Comparison of ENCODE assay signal across 9 cellular contexts in the genomic region with DNA sequence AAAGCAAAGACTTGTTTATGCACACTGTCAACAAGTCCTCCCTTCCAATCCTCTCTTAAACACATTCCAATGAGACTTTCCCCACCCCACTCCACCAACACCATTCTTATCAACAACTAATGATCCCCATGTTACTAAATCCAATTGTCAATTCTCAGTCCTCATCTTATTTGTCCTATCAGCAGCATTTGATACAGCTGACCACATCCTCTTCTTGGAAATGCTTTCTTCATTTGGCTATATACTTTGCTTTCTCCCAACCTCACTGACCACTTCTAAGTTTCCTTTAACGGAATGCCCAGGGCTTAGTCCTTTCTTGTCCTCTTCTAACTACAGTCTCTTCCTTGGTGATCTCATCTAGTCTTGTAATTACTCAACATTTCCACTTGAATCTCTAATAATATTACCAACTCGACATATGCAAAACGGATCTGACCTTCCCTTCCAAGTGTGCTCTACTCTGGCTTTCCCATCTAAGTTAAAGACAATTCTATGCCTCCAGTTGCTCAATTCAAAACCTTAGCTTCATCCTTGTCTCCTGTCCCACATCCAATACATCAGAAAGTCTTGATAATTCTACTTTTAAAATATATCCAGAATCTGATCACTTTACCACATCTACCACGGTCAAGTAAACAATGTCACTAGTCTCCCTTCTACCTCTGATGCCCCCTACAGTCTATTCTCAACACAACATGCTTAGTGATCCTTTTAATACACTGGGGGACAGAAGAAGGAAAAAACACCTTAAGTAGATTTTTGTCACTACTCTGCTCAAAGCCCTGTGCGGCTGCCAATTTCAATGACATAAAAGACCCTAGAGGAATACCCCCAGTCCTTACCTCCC. TPM values are rescaled to one million over a fixed set of nuclear protein-coding genes. Genes with fewer than 3 reads are reported as not detected.
DNase-seq lines count a peak whose midpoint lies in the region; ATAC-seq and TF ChIP-seq lines count a peak whose summit lies in the region.
"Had no signal": no experiment of that assay in that cellular context is flagged by ENCODE, and none has a peak within 500 bp of the region (broad histone marks: within the 10 kb centered on the region; RNA-seq: fewer than 3 reads in every experiment).

No MANE protein-coding gene starts in this region.

- H3K4me3 ChIP-seq in dorsolateral prefrontal cortex: no peak overlapping the region

- intact Hi-C loops in dorsolateral prefrontal cortex (cut with DNase I): no loop called here

- peak; percentile 38 for TF ChIP-seq CTCF in GM10248 (IDR thresholded peaks at IDR 0.05; ENCODE audit: control extremely low read depth, extremely low read depth, low read depth, missing control alignments)
- TF ChIP-seq CTCF in dorsolateral prefrontal cortex (IDR thresholded peaks at IDR 0.05 in 54 of 56, conservative IDR thresholded peaks at IDR 0.05 in 2 of 56; ENCODE audit: low read depth in 1 of 56, partially characterized antibody in 56 of 56): peak in 16 of 56 donors; percentile 7 to 38 (median 20)

- ATAC-seq in GM21423 (IDR thresholded peaks at IDR 0.05; ENCODE audit: unreplicated experiment) (peak; percentile 55), HG03565 (IDR thresholded peaks at IDR 0.05; ENCODE audit: unreplicated experiment) (peak; percentile 57), left lobe of liver (no peak)

- POLR2A ChIA-PET in GM10248 (lab: Yijun Ruan, JAX): no interaction called here

- CTCF ChIA-PET in GM10248 (lab: Yijun Ruan, JAX): interaction anchor here (1.0 to 4.1 kb wide), 8 partner anchors 12 to 106 kb away, joined by 3 to 19 read pairs (median 4); no protein-coding TSS in a partner anchor

- H3K27me3 ChIP-seq in dorsolateral prefrontal cortex: no peaks in the 10 kb centered on the region

- DNase-seq in GM10248 (ENCODE audit: extremely low spot score): peak; percentile 35
- no peak for DNase-seq in dorsolateral prefrontal cortex
- DNase-seq in foreskin melanocyte: no peak
- DNase-seq in NCI-H774 (lab: John Stamatoyannopoulos, UW): no peak
- DNase-seq in cortex of kidney (lab: John Stamatoyannopoulos, UW): no peak
- no peak for DNase-seq in left lobe of liver (ENCODE audit: low spot score)

- peak overlapping the region in 45 of 59 donors; percentile 5 to 72 (median 46) for H3K27ac ChIP-seq in dorsolateral prefrontal cortex
- H3K27ac ChIP-seq: epithelial cell of prostate had no signal

RNA-seq across cellular contexts. Expression of a gene that starts 25.5 kb away (rescaled TPM):
- total RNA-seq in dorsolateral prefrontal cortex (100 to 1,000 TPM in 90 of 120 experiments, 10 to 100 TPM in 30; 69.0 to 186 (median 111) TPM), left lobe of liver (4.3 TPM)

Comparison
In these comparisons a context has a peak if more than half of its experiments do, and no peak if none do; other contexts are left out.
1. RNA of a gene that starts 25.5 kb away (total RNA-seq): 69.0 to 186 TPM in dorsolateral prefrontal cortex; 4.3 TPM in left lobe of liver (single experiment); every median in the first group is over 10 times any median in the second.